ENCODE assay signal across 13 cellular contexts in genomic region chr1:248655354-248655753, GRCh38. TPM values are rescaled to one million over a fixed set of nuclear protein-coding genes. Genes with fewer than 3 reads are reported as not detected.
A peak's percentile ranks its signal among the peaks of the same experiment; 100 is the strongest.
DNase-seq lines count a peak whose midpoint lies in the region; ATAC-seq, FAIRE-seq and TF ChIP-seq lines count a peak whose summit lies in the region.
"Not testable (repeated sequence)": the region's sequence is repeated elsewhere in the genome, so short reads cannot be mapped to it uniquely, and the experiment has no call there.
"Had no signal": no experiment of that assay in that cellular context is flagged by ENCODE, and none has a peak within 500 bp of the region (broad histone marks: within the 10 kb centered on the region; RNA-seq: fewer than 3 reads in every experiment).

Gene OR2T27 (minus strand): TSS chr1:248655528. CDS start chr1:248650884, 4,644 bp downstream.

- not testable (repeated sequence) for H3K79me2 ChIP-seq in GM12878 (ENCODE audit: control insufficient read depth, insufficient read depth, low read length)

- not testable (repeated sequence) for TF ChIP-seq CTCF in D721Med (IDR thresholded peaks at IDR 0.05; ENCODE audit: insufficient read depth, missing control alignments); GM12878 (IDR thresholded peaks at IDR 0.05 in 2 of 3, conservative IDR thresholded peaks at IDR 0.05 in 1 of 3; ENCODE audit: control insufficient read depth in 2 of 3, extremely low read depth in 1 of 3, insufficient read depth in 1 of 3, low read depth in 3 of 3, low read length in 3 of 3)

- BruUV-seq in GM12878 (replicated peaks; lab: Mats Ljungman, UMichigan), result not testable (repeated sequence)

- intact Hi-C loops in GM12878 (cut with micrococcal nuclease; ENCODE audit: unreplicated experiment), result not testable (repeated sequence)

- not testable (repeated sequence) for TF ChIP-seq EP300 in GM12878 (IDR thresholded peaks at IDR 0.05; ENCODE audit: borderline replicate concordance in 1 of 2, control insufficient read depth in 1 of 2, low read depth in 2 of 2, low read length in 2 of 2)

- FAIRE-seq in D721Med (lab: Jason Lieb, UNC) (peak; percentile 16), GM12878 (lab: Jason Lieb, UNC) (peak; percentile 95)

- not testable (repeated sequence) for H2AFZ ChIP-seq in GM12878 (ENCODE audit: control insufficient read depth, low read depth, low read length)

- not testable (repeated sequence) for H3K4me1 ChIP-seq in GM12878 (ENCODE audit: control insufficient read depth, insufficient read depth, low read length)

- in situ Hi-C loops in GM12878 (cut with MboI), result not testable (repeated sequence)

- not testable (repeated sequence) for H3K27me3 ChIP-seq in GM12878 (replicated peaks in 1 of 2; ENCODE audit: control insufficient read depth in 2 of 2, insufficient read depth in 2 of 2, low read length in 1 of 2)

- not testable (repeated sequence) for H3K36me3 ChIP-seq in GM12878 (ENCODE audit: control insufficient read depth in 2 of 2, insufficient read depth in 2 of 2, low read length in 1 of 2)

- H3K9ac ChIP-seq in GM12878 (ENCODE audit: control insufficient read depth, insufficient read depth, low read length), result not testable (repeated sequence)

- POLR2A ChIA-PET in GM12878 (lab: Charles Lee), result not testable (repeated sequence)

- TF ChIP-seq RAD21 in GM12878 (IDR thresholded peaks at IDR 0.05; ENCODE audit: insufficient read depth, low read depth, low read length), result not testable (repeated sequence)

- CTCF ChIA-PET in GM12878 (lab: Yijun Ruan, JAX), result not testable (repeated sequence)

- not testable (repeated sequence) for H3K4me3 ChIP-seq in GM12878

- RAD21 ChIA-PET in GM12878 (lab: Charles Lee; ENCODE audit: unreplicated experiment), result not testable (repeated sequence)

- 0 out of 2 replicates have a peak within 1 kb of the TSS, but pooled peaks have one; percentile 42 for H3K27ac ChIP-seq in GM12878 (ENCODE audit: control insufficient read depth, insufficient read depth)

- not testable (repeated sequence) for TF ChIP-seq POLR2A in GM12878 (IDR thresholded peaks at IDR 0.05; ENCODE audit: low read depth, low read length)

- SMC1A ChIA-PET in GM12878 (lab: Charles Lee; ENCODE audit: uncharacterized antibody, unreplicated experiment), result not testable (repeated sequence)

- ATAC-seq in GM18508 (IDR thresholded peaks at IDR 0.05; ENCODE audit: insufficient read depth, unreplicated experiment), result peak; percentile 34
- peak; percentile 53 for ATAC-seq in GM19023 (IDR thresholded peaks at IDR 0.05; ENCODE audit: unreplicated experiment)
- peak; percentile 50 for ATAC-seq in GM19438 (IDR thresholded peaks at IDR 0.05; ENCODE audit: low read depth, unreplicated experiment)
- peak; percentile 82 for ATAC-seq in GM21576 (IDR thresholded peaks at IDR 0.05; ENCODE audit: unreplicated experiment)
- peak; percentile 58 for ATAC-seq in HG02870 (IDR thresholded peaks at IDR 0.05; ENCODE audit: unreplicated experiment)
- ATAC-seq in HG03159 (IDR thresholded peaks at IDR 0.05; ENCODE audit: unreplicated experiment), result peak; percentile 74
- ATAC-seq in GM12878, result peak; percentile 62

- 20% methylated on average over 1 of the region's 3 CpGs for WGBS in GM12878 (ENCODE audit: insufficient coverage, insufficient replicate concordance, low lambda C conversion rate, missing lambda C conversion rate)

- H3K9me3 ChIP-seq in GM12878 (replicated peaks; ENCODE audit: control insufficient read depth, insufficient read depth, low read length), result not testable (repeated sequence)

- not testable (repeated sequence) for DNase-seq in D721Med (ENCODE audit: insufficient read length, low spot score); GM12878 (ENCODE audit: low read depth, low spot score)

- H4K20me1 ChIP-seq in GM12878 (ENCODE audit: control insufficient read depth, insufficient read depth), result not testable (repeated sequence)

- not testable (repeated sequence) for H3K4me2 ChIP-seq in GM12878 (ENCODE audit: control insufficient read depth, insufficient read depth)

RNA-seq across cellular contexts. Expression of gene OR2T27, which starts in this region (rescaled TPM):
- 48.2 and 48.6 TPM in 2 replicates for total RNA-seq in GM12878 (2013; cell fraction: nucleolus; rRNA removed)
- total RNA-seq in GM12878 (2014; rRNA removed) (0.23 and 0.71 TPM in 2 replicates), GM12878 (2014; rRNA removed; fragmentation: Illumina TruSeq; extraction: Trizol) (0.22 and 0.32 TPM in 2 replicates), GM12878 (2021) (0.33 and 0.48 TPM in 2 replicates)
- not detected for polyA plus RNA-seq in GM12878 (2011; ENCODE audit: low read depth)
- polyA plus RNA-seq in GM12878 (2011; rRNA removed) (0.18 TPM in 1 of 2 replicates, not detected in the other), GM12878 (2014; fragmentation: Illumina TruSeq; extraction: Trizol) (not detected in 2 replicates), GM12878 (2014; fragmentation: Nextera tagmentation; extraction: Ambion mirVana) (under 1 TPM in 1 of 2 experiments, not detected in 1; 0.13 TPM), GM12878 (2014; rRNA removed) (0.17 TPM in 1 of 2 replicates, not detected in the other), GM12878 (2016; fragmentation: Nextera tagmentation; extraction: Ambion mirVana) (under 1 TPM in 1 of 2 experiments, not detected in 1; 0.24 TPM)
- 0.21 TPM in 1 of 2 replicates, not detected in the other for polyA plus RNA-seq in GM12878 (2011; cell fraction: cytosol; rRNA removed)
- polyA plus RNA-seq in GM12878 (2011; cell fraction: nucleus; rRNA removed), result 0.92 and 2.5 TPM in 2 replicates
- polyA plus RNA-seq in GM12878 (2012), result not detected in 2 replicates
- 14.0 TPM in 2 replicates for polyA minus RNA-seq in GM12878 (2011; rRNA and poly(A)+ RNA removed)
- polyA minus RNA-seq in GM12878 (2011; cell fraction: cytosol; rRNA and poly(A)+ RNA removed), result not detected in 2 replicates
- polyA minus RNA-seq in GM12878 (2011; cell fraction: nucleus; rRNA and poly(A)+ RNA removed), result 12.2 and 18.3 TPM in 2 replicates
- total RNA-seq: H4, HepG2, PC-9, T-cell, WTC11 had no signal
- polyA plus RNA-seq: HepG2 had no signal
